26 cellular contexts compared by ENCODE assay signal in the genomic region with DNA sequence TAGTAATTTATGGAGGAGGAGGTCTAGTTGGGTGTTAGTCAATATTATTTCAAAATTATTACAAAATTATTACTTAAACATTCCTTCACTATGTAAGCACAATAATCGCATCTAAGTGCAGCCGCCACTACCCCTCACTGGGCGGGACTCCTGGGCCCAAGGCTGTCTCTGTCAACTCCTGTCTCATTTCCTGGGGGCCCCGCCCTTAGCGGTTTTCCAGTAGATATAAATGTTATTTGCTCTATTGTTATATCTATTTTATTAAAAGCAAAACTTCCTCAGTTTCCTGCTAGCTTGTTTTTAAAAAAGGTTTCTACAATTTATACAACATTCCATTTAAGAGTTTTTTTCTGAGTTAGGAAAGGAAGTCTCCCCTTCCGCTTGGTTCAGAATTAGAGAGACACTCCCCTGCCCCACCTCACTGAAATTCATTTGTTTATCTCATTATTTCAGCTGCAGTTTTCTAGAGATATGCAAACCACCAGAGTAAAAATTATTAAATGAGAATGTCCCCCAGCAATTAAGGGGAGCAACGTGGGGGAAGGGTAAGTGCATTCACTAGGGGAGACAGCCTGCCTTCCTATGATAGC.
DNase-seq lines count a peak whose midpoint lies in the region; ATAC-seq, FAIRE-seq and TF ChIP-seq lines count a peak whose summit lies in the region.
"Had no signal": no experiment of that assay in that cellular context is flagged by ENCODE, and none has a peak within 500 bp of the region (broad histone marks: within the 10 kb centered on the region; RNA-seq: fewer than 3 reads in every experiment).

No MANE protein-coding gene starts in this region.

- no peak for TF ChIP-seq POLR2A in body of pancreas (IDR thresholded peaks at IDR 0.05)

- peak; percentile 46 for DNase-seq in PC-3
- no peak for DNase-seq in body of pancreas
- peak; percentile 81 for DNase-seq in left cardiac atrium
- peak; percentile 31 for DNase-seq in lung (ENCODE audit: low spot score)
- DNase-seq in T-helper 9 cell = no peak
- no peak for DNase-seq in GM19239 (ENCODE audit: insufficient read length, low spot score)
- DNase-seq: activated CD4-positive, alpha-beta T cell treated with anti-CD3 and anti-CD28 coated beads for 1 hour; activated CD8-positive, alpha-beta T cell treated with anti-CD3 and anti-CD28 coated beads, Interleukin-2, amount 10 ng/mL, durations not matched to agents 7 days and 5 days; activated naive CD4-positive, alpha-beta T cell treated with anti-CD3 and anti-CD28 coated beads, Interleukin-2, amount 10 ng/mL, durations not matched to agents 7 days and 5 days; dorsolateral prefrontal cortex; H7; MV-4-11; NCI-H146; NCI-H2107; NCI-H446; occipital lobe; RPMI8226; SK-N-SH; stimulated activated naive B cell treated with anti-CD40 and anti-IgM and Interleukin-4, amounts not matched to agents 10 μg/mL and 1 μg/mL and 100 μg/mL, for 72 hours; substantia nigra; trophoblast cell had no signal

- H3K9me2 ChIP-seq in PC-3 (replicated peaks; ENCODE audit: low read length) = no peaks in the 10 kb centered on the region
- H3K9me2 ChIP-seq: SK-N-SH had no signal

- WGBS in body of pancreas, 2 donors = 76 to 79% methylated on average over 7 of the region's 7 CpGs
- WGBS in lung, 2 donors = 49 to 65% methylated on average over 7 of the region's 7 CpGs

- no TSS peak for BruUV-seq in PC-3 (replicated peaks; lab: Mats Ljungman, UMichigan)

- ATAC-seq in PC-3 = peak; percentile 75
- ATAC-seq in body of pancreas = peak; percentile 59
- ATAC-seq in left cardiac atrium = peak; percentile 12 to 69
- no peak for ATAC-seq in lung (ENCODE audit: insufficient read depth, low FRiP score)
- no peak for ATAC-seq in HG02938 (IDR thresholded peaks at IDR 0.05; ENCODE audit: unreplicated experiment)
- ATAC-seq in HG02798 (IDR thresholded peaks at IDR 0.05; ENCODE audit: poor library complexity, unreplicated experiment) = no peak
- ATAC-seq: activated CD8-positive, alpha-beta T cell treated with anti-CD3 and anti-CD28 coated beads, Interleukin-2, amount 10 ng/mL, durations not matched to agents 7 days and 5 days; activated T-helper 17 cell treated with anti-CD3 and anti-CD28 coated beads, Interleukin-2, amount 50 U/mL, for 72 hours; natural killer cell treated with Interleukin-12 subunit alpha and Interleukin-12 subunit beta and Interleukin-15 and Interleukin-18, amount 100 ng/mL, for 72 hours; stimulated activated naive B cell treated with anti-CD40 and anti-IgM and Interleukin-4, amounts not matched to agents 10 μg/mL and 1 μg/mL and 100 μg/mL, for 72 hours had no signal

- H3K4me1 ChIP-seq in PC-3 (ENCODE audit: insufficient read depth, low read length) (peaks cover 30% of the 10 kb centered on the region), body of pancreas (no peaks in the 10 kb centered on the region), lung (ENCODE audit: control insufficient read depth in 2 of 2, insufficient read depth in 2 of 2, low read length in 2 of 2) (peaks cover 0 to 17% of the 10 kb centered on the region in 2 donors)
- H3K4me1 ChIP-seq: BLaER1 had no signal

- H3K79me2 ChIP-seq in PC-3 (ENCODE audit: low read length) = no peaks in the 10 kb centered on the region

- H3K4me2 ChIP-seq in PC-3 (ENCODE audit: low read length) = peak overlapping the region; percentile 64
- H3K4me2 ChIP-seq: BLaER1, SK-N-SH had no signal

- H3K36me3 ChIP-seq in PC-3 (ENCODE audit: low read depth, low read length) = no peaks in the 10 kb centered on the region
- H3K36me3 ChIP-seq in body of pancreas (replicated peaks in 1 of 2; ENCODE audit: insufficient read depth in 1 of 2, low read depth in 2 of 2) = no peaks in the 10 kb centered on the region
- no peaks in the 10 kb centered on the region for H3K36me3 ChIP-seq in lung (ENCODE audit: control insufficient read depth in 2 of 2, insufficient read depth in 2 of 2, low read length in 2 of 2)
- H3K36me3 ChIP-seq: BLaER1 had no signal

- H3K27me3 ChIP-seq in PC-3 (ENCODE audit: low read length) = peaks cover 6% of the 10 kb centered on the region; the same call in 1 of the 2 replicates
- H3K27me3 ChIP-seq in body of pancreas = no peaks in the 10 kb centered on the region
- no peaks in the 10 kb centered on the region for H3K27me3 ChIP-seq in lung (ENCODE audit: control insufficient read depth, insufficient read depth)
- H3K27me3 ChIP-seq: BLaER1 had no signal

- no peak overlapping the region for H3K9ac ChIP-seq in PC-3 (ENCODE audit: low read length)
- H3K9ac ChIP-seq: BLaER1, SK-N-SH had no signal

- no peaks in the 10 kb centered on the region for H4K20me1 ChIP-seq in PC-3 (ENCODE audit: low read length)
- H4K20me1 ChIP-seq: BLaER1 had no signal

- H3K9me3 ChIP-seq in PC-3 (ENCODE audit: low read length) (no peaks in the 10 kb centered on the region), body of pancreas (no peaks in the 10 kb centered on the region), lung (ENCODE audit: control insufficient read depth in 2 of 2, insufficient read depth in 1 of 2, low read length in 1 of 2) (peaks cover 0 to 2% of the 10 kb centered on the region in 2 donors)
- H3K9me3 ChIP-seq: BLaER1, SK-N-SH had no signal

- FAIRE-seq in GM19239 (lab: Jason Lieb, UNC) = no peak

- no peak overlapping the region for H2AFZ ChIP-seq in PC-3 (ENCODE audit: low read length)

- no peaks in the 10 kb centered on the region for H3F3A ChIP-seq in PC-3 (ENCODE audit: low read length, unreplicated experiment)

- H3K27ac ChIP-seq in PC-3 (ENCODE audit: low read length) (peak overlapping the region; percentile 14; the same call in 1 of the 2 replicates), body of pancreas (peak overlapping the region in 2 of 4 donors; percentile 15 to 41), lung (ENCODE audit: low read depth in 1 of 2, low read length in 1 of 2) (peak overlapping the region in 1 of 2 donors; percentile 25)
- H3K27ac ChIP-seq: BLaER1, dorsolateral prefrontal cortex had no signal

- POLR2A ChIA-PET in PC-3 (lab: Charles Lee; ENCODE audit: unreplicated experiment) = no interaction called here

- H3K4me3 ChIP-seq in PC-3 (ENCODE audit: low read length) (no peak overlapping the region), body of pancreas (no peak overlapping the region), lung (no peak overlapping the region)
- H3K4me3 ChIP-seq: BLaER1, dorsolateral prefrontal cortex had no signal

- intact Hi-C loops in PC-3 (cut with micrococcal nuclease) = no loop called here
- intact Hi-C loops in body of pancreas (cut with DNase I) = no loop called here
- intact Hi-C loops in left cardiac atrium (cut with DNase I) = no loop called here

- CTCF ChIA-PET in PC-3 (lab: Charles Lee) = interaction anchor here (0.6 kb wide), 1 partner anchor 241 kb away, joined by 4 read pairs; no protein-coding TSS in a partner anchor

- no peak for TF ChIP-seq CTCF in PC-3 (conservative IDR thresholded peaks at IDR 0.05; ENCODE audit: low read depth, low read length)
- no peak for TF ChIP-seq CTCF in body of pancreas (IDR thresholded peaks at IDR 0.05)
- no peak for TF ChIP-seq CTCF in lung (IDR thresholded peaks at IDR 0.05; ENCODE audit: control extremely low read depth, extremely low read depth)

Comparison
In these comparisons a context has a peak if more than half of its experiments do, and no peak if none do; other contexts are left out.
1. ATAC-seq: peak in PC-3 (single experiment), body of pancreas (single experiment) and left cardiac atrium (2 of 2); none in lung (single experiment), HG02938 (single experiment) and HG02798 (single experiment).
2. DNase-seq: peak in PC-3 (single experiment), left cardiac atrium (single experiment) and lung (single experiment); none in body of pancreas (0 of 4), T-helper 9 cell (single experiment) and GM19239 (single experiment).